In the genomic region with DNA sequence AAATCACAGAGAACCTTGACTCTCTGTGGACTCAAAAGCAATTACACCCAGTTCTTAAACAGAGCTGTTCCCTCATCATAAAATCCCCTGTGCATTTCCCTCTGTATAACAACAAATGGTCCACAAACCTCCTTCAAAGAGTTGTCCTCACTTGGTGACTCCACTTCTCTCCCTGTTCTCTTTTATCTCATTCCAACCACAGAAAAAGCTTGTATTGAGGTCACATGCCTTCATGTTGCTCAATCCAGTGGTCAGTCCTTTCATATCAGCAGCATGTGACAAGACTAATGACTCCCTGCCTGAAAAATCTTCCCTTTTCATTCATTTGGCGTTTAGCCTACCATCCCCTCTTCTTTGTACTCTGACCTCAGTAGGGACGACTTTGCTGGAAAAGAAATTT, we compare ENCODE assay signal across 1 cellular context.
TF ChIP-seq lines count a peak whose summit lies in the region.

No MANE protein-coding gene starts in this region.

TF ChIP-seq in GM12878, 131 proteins besides CTCF, POLR2A, EP300 and RAD21 (continued from another document):
- TF ChIP-seq, protein P1, sequence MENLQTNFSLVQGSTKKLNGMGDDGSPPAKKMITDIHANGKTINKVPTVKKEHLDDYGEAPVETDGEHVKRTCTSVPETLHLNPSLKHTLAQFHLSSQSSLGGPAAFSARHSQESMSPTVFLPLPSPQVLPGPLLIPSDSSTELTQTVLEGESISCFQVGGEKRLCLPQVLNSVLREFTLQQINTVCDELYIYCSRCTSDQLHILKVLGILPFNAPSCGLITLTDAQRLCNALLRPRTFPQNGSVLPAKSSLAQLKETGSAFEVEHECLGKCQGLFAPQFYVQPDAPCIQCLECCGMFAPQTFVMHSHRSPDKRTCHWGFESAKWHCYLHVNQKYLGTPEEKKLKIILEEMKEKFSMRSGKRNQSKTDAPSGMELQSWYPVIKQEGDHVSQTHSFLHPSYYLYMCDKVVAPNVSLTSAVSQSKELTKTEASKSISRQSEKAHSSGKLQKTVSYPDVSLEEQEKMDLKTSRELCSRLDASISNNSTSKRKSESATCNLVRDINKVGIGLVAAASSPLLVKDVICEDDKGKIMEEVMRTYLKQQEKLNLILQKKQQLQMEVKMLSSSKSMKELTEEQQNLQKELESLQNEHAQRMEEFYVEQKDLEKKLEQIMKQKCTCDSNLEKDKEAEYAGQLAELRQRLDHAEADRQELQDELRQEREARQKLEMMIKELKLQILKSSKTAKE (IDR thresholded peaks at IDR 0.05; ENCODE audit: low read depth, poor library complexity, severe bottlenecking): no peak
- TF ChIP-seq ZNF217 (IDR thresholded peaks at IDR 0.05): no peak
- peak; percentile 29 for TF ChIP-seq RELA (IDR thresholded peaks at IDR 0.05; ENCODE audit: borderline replicate concordance, partially characterized antibody)
- TF ChIP-seq CEBPB (IDR thresholded peaks at IDR 0.05; ENCODE audit: borderline replicate concordance in 1 of 2, low read depth in 2 of 2, low read length in 2 of 2): peak; percentile 37 to 84; a peak in 3 of 4 replicates
- TF ChIP-seq, protein P2, sequence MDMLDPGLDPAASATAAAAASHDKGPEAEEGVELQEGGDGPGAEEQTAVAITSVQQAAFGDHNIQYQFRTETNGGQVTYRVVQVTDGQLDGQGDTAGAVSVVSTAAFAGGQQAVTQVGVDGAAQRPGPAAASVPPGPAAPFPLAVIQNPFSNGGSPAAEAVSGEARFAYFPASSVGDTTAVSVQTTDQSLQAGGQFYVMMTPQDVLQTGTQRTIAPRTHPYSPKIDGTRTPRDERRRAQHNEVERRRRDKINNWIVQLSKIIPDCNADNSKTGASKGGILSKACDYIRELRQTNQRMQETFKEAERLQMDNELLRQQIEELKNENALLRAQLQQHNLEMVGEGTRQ (IDR thresholded peaks at IDR 0.05; ENCODE audit: borderline replicate concordance, low read depth, low read length): peak; percentile 38; the same call in 1 of the 2 replicates
- TF ChIP-seq MTA3 (IDR thresholded peaks at IDR 0.05; ENCODE audit: borderline replicate concordance, low read length): no peak
- no peak for TF ChIP-seq STAT1 (conservative IDR thresholded peaks at IDR 0.05)
- TF ChIP-seq NR2C2 (IDR thresholded peaks at IDR 0.05; ENCODE audit: borderline replicate concordance, control insufficient read depth, insufficient read length, low read depth): no peak
- no peak for TF ChIP-seq POLR2AphosphoS5 (IDR thresholded peaks at IDR 0.05; ENCODE audit: low read length)
- TF ChIP-seq BACH1 (IDR thresholded peaks at IDR 0.05; ENCODE audit: borderline replicate concordance): no peak
- TF ChIP-seq, protein P3, sequence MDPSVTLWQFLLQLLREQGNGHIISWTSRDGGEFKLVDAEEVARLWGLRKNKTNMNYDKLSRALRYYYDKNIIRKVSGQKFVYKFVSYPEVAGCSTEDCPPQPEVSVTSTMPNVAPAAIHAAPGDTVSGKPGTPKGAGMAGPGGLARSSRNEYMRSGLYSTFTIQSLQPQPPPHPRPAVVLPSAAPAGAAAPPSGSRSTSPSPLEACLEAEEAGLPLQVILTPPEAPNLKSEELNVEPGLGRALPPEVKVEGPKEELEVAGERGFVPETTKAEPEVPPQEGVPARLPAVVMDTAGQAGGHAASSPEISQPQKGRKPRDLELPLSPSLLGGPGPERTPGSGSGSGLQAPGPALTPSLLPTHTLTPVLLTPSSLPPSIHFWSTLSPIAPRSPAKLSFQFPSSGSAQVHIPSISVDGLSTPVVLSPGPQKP (IDR thresholded peaks at IDR 0.05; ENCODE audit: low read depth, low read length): no peak
- no peak for TF ChIP-seq NR2C1 (IDR thresholded peaks at IDR 0.05)
- TF ChIP-seq KDM1A (IDR thresholded peaks at IDR 0.05; ENCODE audit: borderline replicate concordance): no peak
- TF ChIP-seq SREBF1 (IDR thresholded peaks at IDR 0.05; ENCODE audit: low read length): no peak
- TF ChIP-seq MTA2 (IDR thresholded peaks at IDR 0.05; ENCODE audit: low read depth): no peak
- TF ChIP-seq MYB (IDR thresholded peaks at IDR 0.05; ENCODE audit: borderline replicate concordance, low read depth, low read length): no peak
- TF ChIP-seq SRF (IDR thresholded peaks at IDR 0.05; ENCODE audit: low read depth in 2 of 2, low read length in 2 of 2): no peak
- TF ChIP-seq, protein P4, sequence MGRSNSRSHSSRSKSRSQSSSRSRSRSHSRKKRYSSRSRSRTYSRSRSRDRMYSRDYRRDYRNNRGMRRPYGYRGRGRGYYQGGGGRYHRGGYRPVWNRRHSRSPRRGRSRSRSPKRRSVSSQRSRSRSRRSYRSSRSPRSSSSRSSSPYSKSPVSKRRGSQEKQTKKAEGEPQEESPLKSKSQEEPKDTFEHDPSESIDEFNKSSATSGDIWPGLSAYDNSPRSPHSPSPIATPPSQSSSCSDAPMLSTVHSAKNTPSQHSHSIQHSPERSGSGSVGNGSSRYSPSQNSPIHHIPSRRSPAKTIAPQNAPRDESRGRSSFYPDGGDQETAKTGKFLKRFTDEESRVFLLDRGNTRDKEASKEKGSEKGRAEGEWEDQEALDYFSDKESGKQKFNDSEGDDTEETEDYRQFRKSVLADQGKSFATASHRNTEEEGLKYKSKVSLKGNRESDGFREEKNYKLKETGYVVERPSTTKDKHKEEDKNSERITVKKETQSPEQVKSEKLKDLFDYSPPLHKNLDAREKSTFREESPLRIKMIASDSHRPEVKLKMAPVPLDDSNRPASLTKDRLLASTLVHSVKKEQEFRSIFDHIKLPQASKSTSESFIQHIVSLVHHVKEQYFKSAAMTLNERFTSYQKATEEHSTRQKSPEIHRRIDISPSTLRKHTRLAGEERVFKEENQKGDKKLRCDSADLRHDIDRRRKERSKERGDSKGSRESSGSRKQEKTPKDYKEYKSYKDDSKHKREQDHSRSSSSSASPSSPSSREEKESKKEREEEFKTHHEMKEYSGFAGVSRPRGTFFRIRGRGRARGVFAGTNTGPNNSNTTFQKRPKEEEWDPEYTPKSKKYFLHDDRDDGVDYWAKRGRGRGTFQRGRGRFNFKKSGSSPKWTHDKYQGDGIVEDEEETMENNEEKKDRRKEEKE (IDR thresholded peaks at IDR 0.05): no peak
- no peak for TF ChIP-seq GABPA (IDR thresholded peaks at IDR 0.05; ENCODE audit: low read depth)
- peak; percentile 26; the same call in 1 of the 2 replicates for TF ChIP-seq JUNB (IDR thresholded peaks at IDR 0.05)
- TF ChIP-seq TBL1XR1 (IDR thresholded peaks at IDR 0.05; ENCODE audit: low read depth, low read length): peak; percentile 47; the same call in 1 of the 2 replicates
- TF ChIP-seq SUPT20H (IDR thresholded peaks at IDR 0.05; ENCODE audit: borderline replicate concordance, control insufficient read depth, low read depth, low read length): no peak
- TF ChIP-seq, protein P5, sequence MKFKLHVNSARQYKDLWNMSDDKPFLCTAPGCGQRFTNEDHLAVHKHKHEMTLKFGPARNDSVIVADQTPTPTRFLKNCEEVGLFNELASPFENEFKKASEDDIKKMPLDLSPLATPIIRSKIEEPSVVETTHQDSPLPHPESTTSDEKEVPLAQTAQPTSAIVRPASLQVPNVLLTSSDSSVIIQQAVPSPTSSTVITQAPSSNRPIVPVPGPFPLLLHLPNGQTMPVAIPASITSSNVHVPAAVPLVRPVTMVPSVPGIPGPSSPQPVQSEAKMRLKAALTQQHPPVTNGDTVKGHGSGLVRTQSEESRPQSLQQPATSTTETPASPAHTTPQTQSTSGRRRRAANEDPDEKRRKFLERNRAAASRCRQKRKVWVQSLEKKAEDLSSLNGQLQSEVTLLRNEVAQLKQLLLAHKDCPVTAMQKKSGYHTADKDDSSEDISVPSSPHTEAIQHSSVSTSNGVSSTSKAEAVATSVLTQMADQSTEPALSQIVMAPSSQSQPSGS (IDR thresholded peaks at IDR 0.05; ENCODE audit: low read length): no peak
- TF ChIP-seq ATF7 (IDR thresholded peaks at IDR 0.05; ENCODE audit: low read depth): no peak
- TF ChIP-seq DPF2 (IDR thresholded peaks at IDR 0.05): no peak
- TF ChIP-seq, protein P6, sequence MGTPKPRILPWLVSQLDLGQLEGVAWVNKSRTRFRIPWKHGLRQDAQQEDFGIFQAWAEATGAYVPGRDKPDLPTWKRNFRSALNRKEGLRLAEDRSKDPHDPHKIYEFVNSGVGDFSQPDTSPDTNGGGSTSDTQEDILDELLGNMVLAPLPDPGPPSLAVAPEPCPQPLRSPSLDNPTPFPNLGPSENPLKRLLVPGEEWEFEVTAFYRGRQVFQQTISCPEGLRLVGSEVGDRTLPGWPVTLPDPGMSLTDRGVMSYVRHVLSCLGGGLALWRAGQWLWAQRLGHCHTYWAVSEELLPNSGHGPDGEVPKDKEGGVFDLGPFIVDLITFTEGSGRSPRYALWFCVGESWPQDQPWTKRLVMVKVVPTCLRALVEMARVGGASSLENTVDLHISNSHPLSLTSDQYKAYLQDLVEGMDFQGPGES (IDR thresholded peaks at IDR 0.05): no peak
- no peak for TF ChIP-seq YBX1 (IDR thresholded peaks at IDR 0.05)
- no peak for TF ChIP-seq HDAC2 (IDR thresholded peaks at IDR 0.05)
- TF ChIP-seq, protein P7, sequence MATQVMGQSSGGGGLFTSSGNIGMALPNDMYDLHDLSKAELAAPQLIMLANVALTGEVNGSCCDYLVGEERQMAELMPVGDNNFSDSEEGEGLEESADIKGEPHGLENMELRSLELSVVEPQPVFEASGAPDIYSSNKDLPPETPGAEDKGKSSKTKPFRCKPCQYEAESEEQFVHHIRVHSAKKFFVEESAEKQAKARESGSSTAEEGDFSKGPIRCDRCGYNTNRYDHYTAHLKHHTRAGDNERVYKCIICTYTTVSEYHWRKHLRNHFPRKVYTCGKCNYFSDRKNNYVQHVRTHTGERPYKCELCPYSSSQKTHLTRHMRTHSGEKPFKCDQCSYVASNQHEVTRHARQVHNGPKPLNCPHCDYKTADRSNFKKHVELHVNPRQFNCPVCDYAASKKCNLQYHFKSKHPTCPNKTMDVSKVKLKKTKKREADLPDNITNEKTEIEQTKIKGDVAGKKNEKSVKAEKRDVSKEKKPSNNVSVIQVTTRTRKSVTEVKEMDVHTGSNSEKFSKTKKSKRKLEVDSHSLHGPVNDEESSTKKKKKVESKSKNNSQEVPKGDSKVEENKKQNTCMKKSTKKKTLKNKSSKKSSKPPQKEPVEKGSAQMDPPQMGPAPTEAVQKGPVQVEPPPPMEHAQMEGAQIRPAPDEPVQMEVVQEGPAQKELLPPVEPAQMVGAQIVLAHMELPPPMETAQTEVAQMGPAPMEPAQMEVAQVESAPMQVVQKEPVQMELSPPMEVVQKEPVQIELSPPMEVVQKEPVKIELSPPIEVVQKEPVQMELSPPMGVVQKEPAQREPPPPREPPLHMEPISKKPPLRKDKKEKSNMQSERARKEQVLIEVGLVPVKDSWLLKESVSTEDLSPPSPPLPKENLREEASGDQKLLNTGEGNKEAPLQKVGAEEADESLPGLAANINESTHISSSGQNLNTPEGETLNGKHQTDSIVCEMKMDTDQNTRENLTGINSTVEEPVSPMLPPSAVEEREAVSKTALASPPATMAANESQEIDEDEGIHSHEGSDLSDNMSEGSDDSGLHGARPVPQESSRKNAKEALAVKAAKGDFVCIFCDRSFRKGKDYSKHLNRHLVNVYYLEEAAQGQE (IDR thresholded peaks at IDR 0.05; ENCODE audit: low read depth, low read length): no peak
- no peak for TF ChIP-seq TCF12 (IDR thresholded peaks at IDR 0.05; ENCODE audit: low read depth, low read length)
- TF ChIP-seq STAT3 (IDR thresholded peaks at IDR 0.05; ENCODE audit: low read depth, low read length): no peak
- TF ChIP-seq ZNF24 (IDR thresholded peaks at IDR 0.05): no peak
- no peak for TF ChIP-seq ASH2L (IDR thresholded peaks at IDR 0.05; ENCODE audit: borderline replicate concordance, low read depth)
